8 cellular contexts compared by ENCODE assay signal in genomic region chr20:25309395-25310267, GRCh38.
DNase-seq lines count a peak whose midpoint lies in the region; ATAC-seq and TF ChIP-seq lines count a peak whose summit lies in the region.

No MANE protein-coding gene starts in this region.

- peak overlapping the region; percentile 37; the same call in 1 of the 2 replicates for H3K9ac ChIP-seq in HUES64 (ENCODE audit: low read depth, low read length)
- peak overlapping the region; percentile 85 for H3K9ac ChIP-seq in adipocyte (ENCODE audit: low read length)

- H3K36me3 Mint-ChIP-seq in CD4-positive, alpha-beta T cell (ENCODE audit: low read depth), result peaks cover 24% of the 10 kb centered on the region

- no peak overlapping the region for H3K27ac ChIP-seq in CD4-positive, alpha-beta T cell (ENCODE audit: low read depth, low read length)
- H3K27ac ChIP-seq in HUES64 (ENCODE audit: low read depth, low read length) (peak overlapping the region; percentile 50; the same call in 1 of the 2 replicates), right cardiac atrium (ENCODE audit: low read length) (peak overlapping the region; percentile 32)

- no peaks in the 10 kb centered on the region for H3K9me3 Mint-ChIP-seq in CD4-positive, alpha-beta T cell

- H3K4me3 Mint-ChIP-seq in CD4-positive, alpha-beta T cell, result no peak overlapping the region

- no peaks in the 10 kb centered on the region for H3K27me3 Mint-ChIP-seq in CD4-positive, alpha-beta T cell

- no peak for DNase-seq in CD4-positive, alpha-beta T cell
- DNase-seq in adipocyte (ENCODE audit: low read depth) (peak; percentile 67), right cardiac atrium (peak; percentile 57 to 64 (median 61)), NCI-H1105 treated with DMSO at 0.1 percent for 48 hours (lab: John Stamatoyannopoulos, UW) (no peak)
- peak; percentile 21 for DNase-seq in stimulated activated naive CD8-positive, alpha-beta T cell treated with anti-CD3 and anti-CD28 coated beads, Interleukin-15, Interleukin-2, amounts not matched to agents 100 U/mL and 50 U/mL, for 24 hours

- H3K36me3 ChIP-seq in HUES64 (ENCODE audit: insufficient read depth, low read length) (peaks cover 32% of the 10 kb centered on the region), adipocyte (ENCODE audit: control insufficient read depth, insufficient read depth, low read length, severe bottlenecking) (peaks cover 3% of the 10 kb centered on the region)

- peak overlapping the region; percentile 73 for H3K27ac Mint-ChIP-seq in CD4-positive, alpha-beta T cell

- intact Hi-C loops in CD4-positive, alpha-beta T cell (cut with DNase I, micrococcal nuclease), result loop anchor here in 1 of 2 experiments (1.0 kb wide), 1 partner anchor 90 kb away; no protein-coding TSS in a partner anchor
- intact Hi-C loops in right cardiac atrium (cut with DNase I), result loop anchor here in 1 of 4 donors (10.0 kb wide), 1 partner anchor 75 kb away; no protein-coding TSS in a partner anchor

- WGBS in HUES64, result 93% methylated on average over 18 of the region's 18 CpGs
- 74% methylated on average over 18 of the region's 18 CpGs for WGBS in right cardiac atrium

- H3K4me1 Mint-ChIP-seq in CD4-positive, alpha-beta T cell (ENCODE audit: low read depth), result peaks cover 16% of the 10 kb centered on the region

- TF ChIP-seq CTCF in CD4-positive, alpha-beta T cell (IDR thresholded peaks at IDR 0.05), result no peak

- CTCF ChIA-PET in CD4-positive, alpha-beta T cell (lab: Charles Lee), result no interaction called here

- POLR2A ChIA-PET in CD4-positive, alpha-beta T cell (lab: Charles Lee), result no interaction called here

- no peaks in the 10 kb centered on the region for H3K9me3 ChIP-seq in CD4-positive, alpha-beta T cell (ENCODE audit: control insufficient read depth, low read length)
- no peaks in the 10 kb centered on the region for H3K9me3 ChIP-seq in HUES64 (ENCODE audit: insufficient read depth, low read depth, low read length)
- no peaks in the 10 kb centered on the region for H3K9me3 ChIP-seq in adipocyte (ENCODE audit: control insufficient read depth, low read length)
- no peaks in the 10 kb centered on the region for H3K9me3 ChIP-seq in right cardiac atrium (ENCODE audit: control insufficient read depth, low read length)

- peaks cover 8% of the 10 kb centered on the region; the same call in 1 of the 2 replicates for H3K4me1 ChIP-seq in HUES64 (ENCODE audit: insufficient read depth, low read length)
- H3K4me1 ChIP-seq in adipocyte (ENCODE audit: control insufficient read depth, insufficient read depth, low read length), result peaks cover 29% of the 10 kb centered on the region
- peaks cover 17% of the 10 kb centered on the region for H3K4me1 ChIP-seq in right cardiac atrium (ENCODE audit: control insufficient read depth, insufficient read depth, low read length)

- ATAC-seq in CD4-positive, alpha-beta T cell (ENCODE audit: poor library complexity), result no peak
- ATAC-seq in right cardiac atrium (peak; percentile 63 to 82), GM21390 (IDR thresholded peaks at IDR 0.05; ENCODE audit: unreplicated experiment) (no peak), HG03108 (IDR thresholded peaks at IDR 0.05; ENCODE audit: unreplicated experiment) (no peak)
- peak; percentile 25 for ATAC-seq in stimulated activated naive CD8-positive, alpha-beta T cell treated with anti-CD3 and anti-CD28 coated beads, Interleukin-15, Interleukin-2, amounts not matched to agents 100 U/mL and 50 U/mL, for 24 hours

- no peak overlapping the region for H3K4me3 ChIP-seq in HUES64 (ENCODE audit: low read length)
- peak overlapping the region; percentile 76 for H3K4me3 ChIP-seq in adipocyte (ENCODE audit: low read length)
- H3K4me3 ChIP-seq in right cardiac atrium (ENCODE audit: low read length), result no peak overlapping the region

- no peaks in the 10 kb centered on the region for H3K27me3 ChIP-seq in CD4-positive, alpha-beta T cell (ENCODE audit: control insufficient read depth, insufficient read depth, low read length)
- H3K27me3 ChIP-seq in HUES64 (ENCODE audit: insufficient read depth, low read length) (no peaks in the 10 kb centered on the region), adipocyte (replicated peaks; ENCODE audit: control insufficient read depth, insufficient read depth, low read length) (no peaks in the 10 kb centered on the region), right cardiac atrium (ENCODE audit: control insufficient read depth, insufficient read depth) (no peaks in the 10 kb centered on the region)

Comparison
In these comparisons a context has a peak if more than half of its experiments do, and no peak if none do; other contexts are left out.
1. ATAC-seq: peak in right cardiac atrium (2 of 2) and stimulated activated naive CD8-positive, alpha-beta T cell treated with anti-CD3 and anti-CD28 coated beads, Interleukin-15, Interleukin-2, amounts not matched to agents 100 U/mL and 50 U/mL, for 24 hours (single experiment); none in CD4-positive, alpha-beta T cell (single experiment), GM21390 (single experiment) and HG03108 (single experiment).
2. DNase-seq: peak in adipocyte (single experiment), right cardiac atrium (3 of 3) and stimulated activated naive CD8-positive, alpha-beta T cell treated with anti-CD3 and anti-CD28 coated beads, Interleukin-15, Interleukin-2, amounts not matched to agents 100 U/mL and 50 U/mL, for 24 hours (single experiment); none in CD4-positive, alpha-beta T cell (0 of 10) and NCI-H1105 treated with DMSO at 0.1 percent for 48 hours (single experiment).